28 cellular contexts compared by ENCODE assay signal in genomic region chr6:6866656-6867390, GRCh38.
"Had no signal": no experiment of that assay in that cellular context is flagged by ENCODE, and none has a peak within 500 bp of the region (broad histone marks: within the 10 kb centered on the region; RNA-seq: fewer than 3 reads in every experiment).

No MANE protein-coding gene starts in this region.

- ATAC-seq: activated CD8-positive, alpha-beta T cell treated with anti-CD3 and anti-CD28 coated beads for 36 hours; activated naive CD8-positive, alpha-beta T cell treated with anti-CD3 and anti-CD28 coated beads, Interleukin-2, amount 50 U/mL, for 24 hours; activated T-cell treated with anti-CD3 and anti-CD28 coated beads, Interleukin-2, amount 50 U/mL, for 4 hours; activated T-helper 17 cell treated with anti-CD3 and anti-CD28 coated beads, Interleukin-2, amount 50 U/mL, for 72 hours; gastroesophageal sphincter; left cardiac atrium; naive thymus-derived CD4-positive, alpha-beta T cell; psoas muscle; stimulated activated naive CD8-positive, alpha-beta T cell treated with anti-CD3 and anti-CD28 coated beads, Interleukin-15, Interleukin-2, amounts not matched to agents 100 U/mL and 50 U/mL, for 24 hours had no signal

- H3K27ac ChIP-seq: gastroesophageal sphincter, hepatocyte, parathyroid adenoma, psoas muscle, thoracic aorta, uterus had no signal

- H3K9me3 ChIP-seq: psoas muscle, thoracic aorta had no signal

- H3K9ac ChIP-seq: parathyroid adenoma had no signal

- H3K36me3 ChIP-seq: gastroesophageal sphincter, thoracic aorta, uterus had no signal

- H3K27me3 ChIP-seq: hepatocyte, uterus had no signal

- H3K4me3 ChIP-seq: gastroesophageal sphincter, hepatocyte, psoas muscle, thoracic aorta, uterus had no signal

- H3K4me2 ChIP-seq: hepatocyte had no signal

- FAIRE-seq: colon, endometrium had no signal

- H2AFZ ChIP-seq: hepatocyte, parathyroid adenoma had no signal

- DNase-seq: activated CD4-positive, alpha-beta T cell treated with anti-CD3 and anti-CD28 coated beads, Interleukin-2, amount 10 ng/mL, durations not matched to agents 24 days and 14 days; activated CD4-positive, CD25-positive, alpha-beta regulatory T cell treated with anti-CD3 and anti-CD28 coated beads, Interleukin-2, amount 50 U/mL, for 72 hours; activated CD8-positive, alpha-beta T cell treated with anti-CD3 and anti-CD28 coated beads for 36 hours; activated gamma-delta T cell treated with Interleukin-2 at 50 U/mL for 16 hours; activated naive CD8-positive, alpha-beta T cell treated with anti-CD3 and anti-CD28 coated beads, Interleukin-2, amount 50 U/mL, for 24 hours; activated T-cell treated with anti-CD3 and anti-CD28 coated beads, Interleukin-2, amount 50 U/mL, for 4 hours; amygdala; dermis blood vessel endothelial cell; effector CD8-positive, alpha-beta T cell; islet precursor cell; left cardiac atrium; midbrain; naive thymus-derived CD4-positive, alpha-beta T cell; nucleus accumbens; psoas muscle; stimulated activated CD4-positive, alpha-beta T cell treated with anti-CD3 and anti-CD28 coated beads, Interleukin-4, amount 100 ng/mL, for 1 hour; stimulated activated naive CD8-positive, alpha-beta T cell treated with anti-CD3 and anti-CD28 coated beads, Interleukin-15, Interleukin-2, amounts not matched to agents 100 U/mL and 50 U/mL, for 24 hours; SW 1271; T-helper 9 cell; trophoblast cell; uterus had no signal

- H3K79me2 ChIP-seq: hepatocyte, parathyroid adenoma had no signal

- H3K4me1 ChIP-seq: gastroesophageal sphincter, parathyroid adenoma, psoas muscle, uterus had no signal
